ENCODE assay signal across 9 cellular contexts in genomic region chr11:6482431-6482830, GRCh38. TPM values are rescaled to one million over a fixed set of nuclear protein-coding genes. Genes with fewer than 3 reads are reported as not detected.
DNase-seq lines count a peak whose midpoint lies in the region; ATAC-seq and TF ChIP-seq lines count a peak whose summit lies in the region.
"Had no signal": no experiment of that assay in that cellular context is flagged by ENCODE, and none has a peak within 500 bp of the region (broad histone marks: within the 10 kb centered on the region; RNA-seq: fewer than 3 reads in every experiment).

No MANE protein-coding gene starts in this region.

- peaks cover 33% of the 10 kb centered on the region for H4K20me1 ChIP-seq in Loucy (ENCODE audit: insufficient read depth, low read length, poor library complexity, severe bottlenecking)

- H3K4me1 Mint-ChIP-seq in naive thymus-derived CD4-positive, alpha-beta T cell, result peaks cover 29 to 48% (median 43%) of the 10 kb centered on the region in 7 donors

- H3K36me3 Mint-ChIP-seq in naive thymus-derived CD4-positive, alpha-beta T cell, result peaks cover 12 to 30% (median 13%) of the 10 kb centered on the region in 5 donors

- H3K4me3 ChIP-seq in BJ (ENCODE audit: low read depth, low read length) (peak overlapping the region; percentile 82), Loucy (ENCODE audit: low read length, poor library complexity, severe bottlenecking) (peak overlapping the region; percentile 92), colonic mucosa (peak overlapping the region; percentile 64)
- peak overlapping the region; percentile 74 for H3K4me3 ChIP-seq in naive thymus-derived CD4-positive, alpha-beta T cell (ENCODE audit: low read length)

- H3K9me2 ChIP-seq in Loucy (replicated peaks; ENCODE audit: low read depth, low read length), result no peaks in the 10 kb centered on the region

- H3K27me3 ChIP-seq in BJ (ENCODE audit: control insufficient read depth, insufficient read depth, low read length) (no peaks in the 10 kb centered on the region), Loucy (ENCODE audit: insufficient read depth, low read length, poor library complexity, severe bottlenecking) (no peaks in the 10 kb centered on the region), colonic mucosa (no peaks in the 10 kb centered on the region)
- no peaks in the 10 kb centered on the region for H3K27me3 ChIP-seq in naive thymus-derived CD4-positive, alpha-beta T cell (ENCODE audit: control insufficient read depth in 2 of 2, insufficient read depth in 2 of 2, low read length in 2 of 2)

- no peaks in the 10 kb centered on the region for H3F3A ChIP-seq in Loucy (ENCODE audit: low read depth)

- peaks cover 57% of the 10 kb centered on the region for H3K79me2 ChIP-seq in Loucy (ENCODE audit: insufficient read depth, low read length)

- intact Hi-C loops in colonic mucosa (cut with DNase I), result no loop called here
- intact Hi-C loops in naive thymus-derived CD4-positive, alpha-beta T cell (cut with micrococcal nuclease), result loop anchor here (5.0 to 10.0 kb wide), 6 partner anchors 40 to 1878 kb away; partner anchors contain the start of genes TRIM22 (in 2 of the 2), TRIM5 (in 2 of the 2), EIF3F (in 1 of the 2) and HPX (in 1 of the 2)

- H3K9me3 ChIP-seq in Loucy (ENCODE audit: insufficient read depth, low read depth, low read length), result no peaks in the 10 kb centered on the region
- H3K9me3 ChIP-seq in colonic mucosa, result no peaks in the 10 kb centered on the region
- no peaks in the 10 kb centered on the region for H3K9me3 ChIP-seq in naive thymus-derived CD4-positive, alpha-beta T cell (ENCODE audit: control insufficient read depth in 2 of 3, low read length in 3 of 3)

- no peak overlapping the region for H2AFZ ChIP-seq in Loucy (ENCODE audit: low read length)

- H3K9ac ChIP-seq in Loucy (ENCODE audit: low read depth, low read length, poor library complexity, severe bottlenecking) (peak overlapping the region; percentile 85), colonic mucosa (ENCODE audit: low read depth in 2 of 2, low read length in 2 of 2) (peak overlapping the region; percentile 78 to 90)

- peak overlapping the region; percentile 41 to 99 (median 97) for H3K27ac Mint-ChIP-seq in naive thymus-derived CD4-positive, alpha-beta T cell

- peaks cover 0 to 1% (median 0%) of the 10 kb centered on the region in 11 donors for H3K9me3 Mint-ChIP-seq in naive thymus-derived CD4-positive, alpha-beta T cell

- H3K4me2 ChIP-seq in Loucy (ENCODE audit: low read depth, low read length, poor library complexity, severe bottlenecking), result peak overlapping the region; percentile 92

- H3K4me3 Mint-ChIP-seq in naive thymus-derived CD4-positive, alpha-beta T cell, result peak overlapping the region; percentile 87 to 99 (median 97)

- CTCF ChIA-PET in BJ (lab: Yijun Ruan, JAX), result interaction anchor here (1.6 to 1.7 kb wide), 2 partner anchors 9 to 44 kb away, joined by 4 to 5 read pairs; partner anchors contain the start of gene TRIM3
- CTCF ChIA-PET in naive thymus-derived CD4-positive, alpha-beta T cell (lab: Charles Lee), result interaction anchor here (1.1 to 3.2 kb wide), 4 partner anchors 12 to 104 kb away, joined by 3 to 14 read pairs (median 4); no protein-coding TSS in a partner anchor

- no peaks in the 10 kb centered on the region for H3K27me3 Mint-ChIP-seq in naive thymus-derived CD4-positive, alpha-beta T cell

- DNase-seq in BJ (ENCODE audit: low read depth), result no peak
- no peak for DNase-seq in colonic mucosa
- DNase-seq in naive thymus-derived CD4-positive, alpha-beta T cell, result no peak
- DNase-seq in stimulated activated CD4-positive, alpha-beta T cell treated with anti-CD3 and anti-CD28 coated beads, Interleukin-15, amount 100 ng/mL, for 24 hours, result no peak
- DNase-seq in stimulated activated CD4-positive, alpha-beta T cell treated with anti-CD3 and anti-CD28 coated beads, Interleukin-12 subunit alpha, Interleukin-12 subunit beta, amount 100 ng/mL, for 4 hours, result no peak
- no peak for DNase-seq in NK-92 (lab: John Stamatoyannopoulos, UW; ENCODE audit: unreplicated experiment)
- DNase-seq: NCI-H1105 had no signal

- peaks cover 18% of the 10 kb centered on the region for H3K36me3 ChIP-seq in BJ (ENCODE audit: control insufficient read depth, insufficient read depth, low read length)
- H3K36me3 ChIP-seq in Loucy (ENCODE audit: insufficient read depth, low read length), result peaks cover 5% of the 10 kb centered on the region; the same call in 1 of the 2 replicates
- no peaks in the 10 kb centered on the region for H3K36me3 ChIP-seq in colonic mucosa
- H3K36me3 ChIP-seq in naive thymus-derived CD4-positive, alpha-beta T cell (ENCODE audit: control insufficient read depth in 2 of 3, insufficient read depth in 3 of 3, low read length in 3 of 3), result peaks cover 10 to 69% (median 12%) of the 10 kb centered on the region in 3 experiments

- ATAC-seq in naive thymus-derived CD4-positive, alpha-beta T cell, result no peak
- no peak for ATAC-seq in HG03175 (IDR thresholded peaks at IDR 0.05; ENCODE audit: unreplicated experiment)

- peaks cover 33% of the 10 kb centered on the region for H3K4me1 ChIP-seq in Loucy (ENCODE audit: insufficient read depth, low read length, poor library complexity, severe bottlenecking)
- H3K4me1 ChIP-seq in colonic mucosa, result peaks cover 10% of the 10 kb centered on the region
- peaks cover 22 to 24% of the 10 kb centered on the region in 2 donors for H3K4me1 ChIP-seq in naive thymus-derived CD4-positive, alpha-beta T cell (ENCODE audit: control insufficient read depth in 2 of 2, insufficient read depth in 2 of 2, low read length in 2 of 2)

- TF ChIP-seq CTCF in BJ (IDR thresholded peaks at IDR 0.05; ENCODE audit: insufficient read depth, low read depth, low read length), result no peak
- TF ChIP-seq CTCF in Loucy (conservative IDR thresholded peaks at IDR 0.05; ENCODE audit: low read length), result no peak
- TF ChIP-seq CTCF in colonic mucosa (IDR thresholded peaks at IDR 0.05), result no peak

- POLR2A ChIA-PET in BJ (lab: Charles Lee), result no interaction called here
- POLR2A ChIA-PET in naive thymus-derived CD4-positive, alpha-beta T cell (lab: Charles Lee), result interaction anchor here (0.6 to 4.2 kb wide), 15 partner anchors 10 to 264 kb away, joined by 3 to 20 read pairs (median 11); partner anchors contain the start of genes APBB1, MRPL17, SMPD1 and TAF10

- H3K27ac ChIP-seq in colonic mucosa, result peak overlapping the region; percentile 87
- peak overlapping the region; percentile 86 for H3K27ac ChIP-seq in naive thymus-derived CD4-positive, alpha-beta T cell (ENCODE audit: low read depth, low read length)

RNA-seq across cellular contexts. Expression of gene TIMM10B, which starts 1.1 kb away (rescaled TPM):
- polyA plus RNA-seq in BJ (2011; rRNA removed), result 29.4 and 32.5 TPM in 2 replicates
- polyA minus RNA-seq in BJ (2011; rRNA and poly(A)+ RNA removed), result 10.8 and 25.8 TPM in 2 replicates
- total RNA-seq in colonic mucosa, result 10 to 100 TPM; 48.0 TPM
- 10 to 100 TPM; 39.3 to 68.4 (median 59.2) TPM for total RNA-seq in naive thymus-derived CD4-positive, alpha-beta T cell
- polyA plus RNA-seq in naive thymus-derived CD4-positive, alpha-beta T cell, result 10 to 100 TPM; 32.8 to 38.8 TPM

RNA-seq across cellular contexts. Expression of gene ARFIP2, which starts 1.3 kb away (rescaled TPM):
- 86.5 and 103 TPM in 2 replicates for polyA plus RNA-seq in BJ (2011; rRNA removed)
- 31.6 and 41.8 TPM in 2 replicates for polyA minus RNA-seq in BJ (2011; rRNA and poly(A)+ RNA removed)
- total RNA-seq in colonic mucosa, result 10 to 100 TPM; 76.9 to 87.3 TPM
- 10 to 100 TPM; 48.6 to 63.4 (median 53.8) TPM for total RNA-seq in naive thymus-derived CD4-positive, alpha-beta T cell
- 10 to 100 TPM; 35.7 to 45.7 TPM for polyA plus RNA-seq in naive thymus-derived CD4-positive, alpha-beta T cell

RNA-seq across cellular contexts. Expression of gene TRIM3, which starts 8.7 kb away (rescaled TPM):
- 8.2 and 10.4 TPM in 2 replicates for polyA plus RNA-seq in BJ (2011; rRNA removed)
- 8.8 and 12.8 TPM in 2 replicates for polyA minus RNA-seq in BJ (2011; rRNA and poly(A)+ RNA removed)
- 10 to 100 TPM; 30.0 to 59.0 TPM for total RNA-seq in colonic mucosa
- total RNA-seq in naive thymus-derived CD4-positive, alpha-beta T cell, result 10 to 100 TPM in 4 of 5 experiments, 1 to 10 TPM in 1; 8.1 to 20.7 (median 17.2) TPM
- polyA plus RNA-seq in naive thymus-derived CD4-positive, alpha-beta T cell, result 1 to 10 TPM; 1.6 to 4.2 TPM

RNA-seq across cellular contexts. Expression of gene DNHD1, which starts 14.6 kb away (rescaled TPM):
- 2.3 and 3.1 TPM in 2 replicates for polyA plus RNA-seq in BJ (2011; rRNA removed)
- polyA minus RNA-seq in BJ (2011; rRNA and poly(A)+ RNA removed), result 8.6 and 12.0 TPM in 2 replicates
- 10 to 100 TPM in 1 of 2 donors, 1 to 10 TPM in 1; 7.4 to 11.8 TPM for total RNA-seq in colonic mucosa
- 10 to 100 TPM; 24.0 to 65.8 (median 62.2) TPM for total RNA-seq in naive thymus-derived CD4-positive, alpha-beta T cell
- polyA plus RNA-seq in naive thymus-derived CD4-positive, alpha-beta T cell, result 1 to 10 TPM in 1 of 2 donors, under 1 TPM in 1; 0.90 to 2.8 TPM

RNA-seq across cellular contexts. Expression of gene HPX, which starts 41.6 kb away (rescaled TPM):
- 0.82 and 0.87 TPM in 2 replicates for polyA plus RNA-seq in BJ (2011; rRNA removed)
- polyA minus RNA-seq in BJ (2011; rRNA and poly(A)+ RNA removed), result 1.8 and 2.0 TPM in 2 replicates
- 1 to 10 TPM; 1.8 to 5.3 TPM for total RNA-seq in colonic mucosa
- 1 to 10 TPM in 4 of 5 experiments, under 1 TPM in 1; 0.56 to 7.0 (median 1.7) TPM for total RNA-seq in naive thymus-derived CD4-positive, alpha-beta T cell
- not detected for polyA plus RNA-seq in naive thymus-derived CD4-positive, alpha-beta T cell
